In genomic region chr1:77273891-77274290, GRCh38 we compare ENCODE assay signal across 17 cellular contexts.
"Had no signal": no experiment of that assay in that cellular context is flagged by ENCODE, and none has a peak within 500 bp of the region (broad histone marks: within the 10 kb centered on the region; RNA-seq: fewer than 3 reads in every experiment).

No MANE protein-coding gene starts in this region.

- H3K9me3 ChIP-seq: breast epithelium, neutrophil, tibial nerve had no signal

- DNase-seq: activated CD4-positive, alpha-beta memory T cell treated with anti-CD3 and anti-CD28 coated beads, Interleukin-2, amount 10 ng/mL, durations not matched to agents 7 days and 5 days; activated gamma-delta T cell treated with Interleukin-2 at 50 U/mL for 16 hours; activated naive CD8-positive, alpha-beta T cell treated with anti-CD3 and anti-CD28 coated beads for 36 hours; activated T-cell treated with anti-CD3 and anti-CD28 coated beads, Interleukin-2, amount 50 U/mL, for 72 hours; aorta; effector memory CD4-positive, alpha-beta T cell; foreskin keratinocyte; left colon; naive thymus-derived CD8-positive, alpha-beta T cell; posterior cingulate gyrus; right cardiac atrium; stimulated activated CD4-positive, alpha-beta T cell treated with anti-CD3 and anti-CD28 coated beads, Interleukin-1b, Interleukin-23, amount 100 ng/mL, for 48 hours had no signal

- H3K36me3 ChIP-seq: breast epithelium, neutrophil, tibial nerve had no signal

- H3K4me3 ChIP-seq: breast epithelium, coronary artery, tibial nerve had no signal

- H3K4me1 ChIP-seq: breast epithelium, tibial nerve had no signal

- H3K27me3 ChIP-seq: breast epithelium, neutrophil, tibial nerve had no signal

- H3K27ac ChIP-seq: breast epithelium, coronary artery, foreskin keratinocyte, neutrophil, tibial nerve, VCaP had no signal
